15 cellular contexts compared by ENCODE assay signal in genomic region chr1:236895665-236896387, GRCh38.
"Had no signal": no experiment of that assay in that cellular context is flagged by ENCODE, and none has a peak within 500 bp of the region (broad histone marks: within the 10 kb centered on the region; RNA-seq: fewer than 3 reads in every experiment).

No MANE protein-coding gene starts in this region.

- ATAC-seq: foreskin keratinocyte, natural killer cell had no signal

- H3K27ac Mint-ChIP-seq: activated naive CD4-positive, alpha-beta T cell treated with anti-CD3 and anti-CD28 coated beads, Interleukin-2, amount 10 ng/mL, durations not matched to agents 7 days and 5 days; memory B cell had no signal

- H3K4me1 Mint-ChIP-seq: activated naive CD4-positive, alpha-beta T cell treated with anti-CD3 and anti-CD28 coated beads, Interleukin-2, amount 10 ng/mL, durations not matched to agents 7 days and 5 days; memory B cell had no signal

- H3K4me3 ChIP-seq: adrenal gland, coronary artery, SJSA1, smooth muscle cell, stomach, thoracic aorta had no signal

- H3K4me2 ChIP-seq: smooth muscle cell had no signal

- DNase-seq: activated CD4-positive, alpha-beta T cell treated with anti-CD3 and anti-CD28 coated beads, Interleukin-2, amount 50 U/mL, for 1 hour; activated CD8-positive, alpha-beta memory T cell treated with anti-CD3 and anti-CD28 coated beads for 24 hours; activated naive CD4-positive, alpha-beta T cell treated with anti-CD3 and anti-CD28 coated beads, Interleukin-2, amount 10 ng/mL, durations not matched to agents 7 days and 5 days; foreskin keratinocyte; head of caudate nucleus; natural killer cell; stomach; T-helper 9 cell had no signal

- H3K4me3 Mint-ChIP-seq: activated naive CD4-positive, alpha-beta T cell treated with anti-CD3 and anti-CD28 coated beads, Interleukin-2, amount 10 ng/mL, durations not matched to agents 7 days and 5 days; memory B cell; natural killer cell had no signal

- H3K27me3 ChIP-seq: adrenal gland, foreskin keratinocyte, neutrophil, SJSA1, stomach had no signal

- H3K9me3 ChIP-seq: adrenal gland, neutrophil, SJSA1, stomach, thoracic aorta had no signal

- H3K9me3 Mint-ChIP-seq: activated naive CD4-positive, alpha-beta T cell treated with anti-CD3 and anti-CD28 coated beads, Interleukin-2, amount 10 ng/mL, durations not matched to agents 7 days and 5 days had no signal

- H3K27me3 Mint-ChIP-seq: activated naive CD4-positive, alpha-beta T cell treated with anti-CD3 and anti-CD28 coated beads, Interleukin-2, amount 10 ng/mL, durations not matched to agents 7 days and 5 days; memory B cell had no signal

- H3K27ac ChIP-seq: adrenal gland, coronary artery, foreskin keratinocyte, neutrophil, SJSA1, thoracic aorta had no signal

- H3K4me1 ChIP-seq: adrenal gland, foreskin keratinocyte, SJSA1 had no signal
